8 cellular contexts compared by ENCODE assay signal in genomic region chr19:18118420-18119242, GRCh38. TPM values are rescaled to one million over a fixed set of nuclear protein-coding genes. Genes with fewer than 3 reads are reported as not detected.
DNase-seq lines count a peak whose midpoint lies in the region; ATAC-seq and TF ChIP-seq lines count a peak whose summit lies in the region.

No MANE protein-coding gene starts in this region.

- H3K4me3 ChIP-seq in PC-3 (ENCODE audit: low read length) (peak overlapping the region; percentile 89), epithelial cell of proximal tubule (ENCODE audit: low read depth, low read length) (peak overlapping the region; percentile 68)

- no peaks in the 10 kb centered on the region for H3K36me3 ChIP-seq in PC-3 (ENCODE audit: low read depth, low read length)

- peaks cover 16% of the 10 kb centered on the region for H3K4me1 ChIP-seq in PC-3 (ENCODE audit: insufficient read depth, low read length)

- no peaks in the 10 kb centered on the region for H3K9me2 ChIP-seq in PC-3 (replicated peaks; ENCODE audit: low read length)

- peak overlapping the region; percentile 73 for H3K9ac ChIP-seq in PC-3 (ENCODE audit: low read length)

- no peak overlapping the region for H3K27ac Mint-ChIP-seq in osteocyte (ENCODE audit: unreplicated experiment)

- H3K79me2 ChIP-seq in PC-3 (ENCODE audit: low read length): peaks cover 11% of the 10 kb centered on the region; the same call in 1 of the 2 replicates

- H4K20me1 ChIP-seq in PC-3 (ENCODE audit: low read length): no peaks in the 10 kb centered on the region

- intact Hi-C loops in PC-3 (cut with micrococcal nuclease): no loop called here

- H3K4me3 Mint-ChIP-seq in osteocyte (ENCODE audit: unreplicated experiment): peak overlapping the region; percentile 74

- H3K9me3 Mint-ChIP-seq in osteocyte (ENCODE audit: unreplicated experiment): no peaks in the 10 kb centered on the region

- peaks cover 2% of the 10 kb centered on the region for H3K36me3 Mint-ChIP-seq in osteocyte (ENCODE audit: unreplicated experiment)

- DNase-seq in DMS 273 (lab: John Stamatoyannopoulos, UW; ENCODE audit: unreplicated experiment): peak; percentile 76
- no peak for DNase-seq in PC-3
- DNase-seq in epithelial cell of proximal tubule (ENCODE audit: low read depth): no peak
- no peak for DNase-seq in osteocyte (ENCODE audit: extremely low spot score, unreplicated experiment)
- DNase-seq in amniotic stem cell (lab: John Stamatoyannopoulos, UW): no peak

- no peaks in the 10 kb centered on the region for H3K27me3 Mint-ChIP-seq in osteocyte (ENCODE audit: unreplicated experiment)

- ATAC-seq in PC-3 (no peak), HG03442 (IDR thresholded peaks at IDR 0.05; ENCODE audit: unreplicated experiment) (no peak), HG02981 (IDR thresholded peaks at IDR 0.05; ENCODE audit: unreplicated experiment) (no peak), GM21717 (IDR thresholded peaks at IDR 0.05; ENCODE audit: unreplicated experiment) (no peak)

- H3K9me3 ChIP-seq in PC-3 (ENCODE audit: low read length): no peaks in the 10 kb centered on the region

- peaks cover 14% of the 10 kb centered on the region for H3K4me1 Mint-ChIP-seq in osteocyte (ENCODE audit: unreplicated experiment)

- H3F3A ChIP-seq in PC-3 (ENCODE audit: low read length, unreplicated experiment): no peaks in the 10 kb centered on the region

- H3K27ac ChIP-seq in PC-3 (ENCODE audit: low read length): no peak overlapping the region

- peak overlapping the region; percentile 95 for H2AFZ ChIP-seq in PC-3 (ENCODE audit: low read length)

- H3K4me2 ChIP-seq in PC-3 (ENCODE audit: low read length): peak overlapping the region; percentile 100

- no peaks in the 10 kb centered on the region for H3K27me3 ChIP-seq in PC-3 (ENCODE audit: low read length)

- POLR2A ChIA-PET in PC-3 (lab: Charles Lee; ENCODE audit: unreplicated experiment): no interaction called here

- CTCF ChIA-PET in PC-3 (lab: Charles Lee): interaction anchor here (0.6 kb wide), 1 partner anchor 42 kb away, joined by 3 read pairs; no protein-coding TSS in a partner anchor

- TSS peak; percentile 11 for BruUV-seq in PC-3 (replicated peaks; lab: Mats Ljungman, UMichigan)

- TF ChIP-seq CTCF in PC-3 (conservative IDR thresholded peaks at IDR 0.05; ENCODE audit: low read depth, low read length) (no peak), epithelial cell of proximal tubule (conservative IDR thresholded peaks at IDR 0.05; ENCODE audit: low read depth, low read length) (no peak), osteocyte (IDR thresholded peaks at IDR 0.05) (no peak)

RNA-seq across cellular contexts. Expression of gene MAST3, which starts 21.1 kb away (rescaled TPM):
- total RNA-seq in PC-3 (2014; rRNA removed) (6.7 and 8.1 TPM in 2 replicates), epithelial cell of proximal tubule (1.7 and 3.5 TPM in 2 replicates), osteocyte (7.6 and 8.0 TPM in 2 replicates)

RNA-seq across cellular contexts. Expression of gene IL12RB1, which starts 31.9 kb away (rescaled TPM):
- total RNA-seq in PC-3 (2014; rRNA removed) (not detected in 2 replicates), epithelial cell of proximal tubule (not detected in 2 replicates), osteocyte (0.50 and 0.51 TPM in 2 replicates)

RNA-seq across cellular contexts. Expression of gene PIK3R2, which starts 34.3 kb away (rescaled TPM):
- total RNA-seq in PC-3 (2014; rRNA removed) (13.9 and 15.8 TPM in 2 replicates), epithelial cell of proximal tubule (15.3 and 19.9 TPM in 2 replicates), osteocyte (67.2 and 68.1 TPM in 2 replicates)

RNA-seq across cellular contexts. Expression of gene IFI30, which starts 55.0 kb away (rescaled TPM):
- 31.1 and 35.0 TPM in 2 replicates for total RNA-seq in PC-3 (2014; rRNA removed)
- total RNA-seq in epithelial cell of proximal tubule: 10.1 and 11.3 TPM in 2 replicates
- not detected in 2 replicates for total RNA-seq in osteocyte
